In the genomic region with DNA sequence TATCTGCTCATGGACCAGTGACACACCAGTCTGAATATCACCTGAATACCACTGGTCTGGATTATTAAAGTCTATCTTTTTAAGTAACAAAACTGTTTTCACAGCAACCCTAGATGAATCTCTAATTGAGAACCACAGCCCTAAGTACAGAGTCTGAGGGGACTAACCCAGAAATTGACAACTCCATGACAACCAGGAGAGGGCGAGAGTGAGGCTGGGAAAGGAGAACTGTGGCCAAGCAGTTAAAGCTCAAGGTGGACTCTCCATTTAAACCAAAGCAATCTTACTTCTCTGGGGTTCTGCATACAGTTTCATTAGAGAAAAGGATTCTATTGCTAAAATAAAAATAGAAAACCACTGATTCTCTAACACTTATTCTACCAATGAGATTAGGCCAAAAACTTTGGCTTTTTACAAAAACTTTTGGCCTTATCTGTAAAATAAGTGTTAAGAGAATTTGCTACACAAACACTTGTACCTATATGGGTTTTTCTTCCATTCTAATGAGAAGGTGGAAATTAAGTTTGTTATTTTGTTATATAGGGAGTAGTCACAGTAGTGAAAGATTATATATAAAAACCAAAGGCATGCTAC, we compare ENCODE assay signal across 8 cellular contexts. TPM values are rescaled to one million over a fixed set of nuclear protein-coding genes. Genes with fewer than 3 reads are reported as not detected.
DNase-seq lines count a peak whose midpoint lies in the region; ATAC-seq and TF ChIP-seq lines count a peak whose summit lies in the region.

No MANE protein-coding gene starts in this region.

- TF ChIP-seq POLR2A in right lobe of liver (IDR thresholded peaks at IDR 0.05): no peak

- H3K36me3 ChIP-seq in H7 (replicated peaks; ENCODE audit: control insufficient read depth, insufficient read depth, low read length) (no peaks in the 10 kb centered on the region), right lobe of liver (no peaks in the 10 kb centered on the region)

- 13% methylated on average over 1 of the region's 1 CpG for WGBS in right lobe of liver (ENCODE audit: insufficient coverage, low coverage, low lambda C conversion rate, missing lambda C conversion rate)

- DNase-seq in NCI-H345 (lab: John Stamatoyannopoulos, UW): peak; percentile 18
- no peak for DNase-seq in NCI-H345 treated with DMSO at 0.1 percent for 48 hours (lab: John Stamatoyannopoulos, UW; ENCODE audit: unreplicated experiment)
- peak; percentile 32 for DNase-seq in H7
- peak; percentile 81 to 89 for DNase-seq in Kasumi-1 (lab: John Stamatoyannopoulos, UW)
- peak; percentile 36 for DNase-seq in T-helper 9 cell
- peak; percentile 71 to 73 for DNase-seq in cardiac fibroblast (ENCODE audit: low read depth in 2 of 2)
- peak in 2 of 3 donors; percentile 30 to 67 for DNase-seq in right lobe of liver
- peak; percentile 33 to 41 for DNase-seq in stimulated activated CD8-positive, alpha-beta memory T cell treated with anti-CD3 and anti-CD28 coated beads, Interleukin-7, amount 100 ng/mL, for 4 hours (ENCODE audit: low read depth in 2 of 2)

- peak; percentile 78 for TF ChIP-seq CTCF in cardiac fibroblast (IDR thresholded peaks at IDR 0.05; ENCODE audit: low read depth, low read length)
- peak; percentile 48 to 72 (median 54) for TF ChIP-seq CTCF in right lobe of liver (IDR thresholded peaks at IDR 0.05)

- intact Hi-C loops in right lobe of liver (cut with DNase I): no loop called here

- H3K4me3 ChIP-seq in H7 (ENCODE audit: insufficient read depth, low read depth, low read length) (no peak overlapping the region), cardiac fibroblast (replicated peaks in 1 of 2; ENCODE audit: low read depth in 2 of 2, low read length in 2 of 2) (no peak overlapping the region), right lobe of liver (no peak overlapping the region)

- peak; percentile 62 to 84 (median 74) for ATAC-seq in right lobe of liver

- peaks cover 0 to 58% (median 23%) of the 10 kb centered on the region in 4 donors for H3K4me1 ChIP-seq in right lobe of liver

- H3K27ac ChIP-seq in right lobe of liver: peak overlapping the region in 1 of 3 donors; percentile 0

- H3K9me3 ChIP-seq in right lobe of liver: no peaks in the 10 kb centered on the region

- H3K27me3 ChIP-seq in H7 (ENCODE audit: control insufficient read depth, insufficient read depth, low read length): no peaks in the 10 kb centered on the region
- H3K27me3 ChIP-seq in right lobe of liver: no peaks in the 10 kb centered on the region

RNA-seq across cellular contexts. Expression of gene NEK10, which starts 11.4 kb away (rescaled TPM):
- 0.03 and 0.30 TPM in 2 replicates for total RNA-seq in H7 (2014; rRNA removed; shearing (Covaris generic))
- 1 to 10 TPM in 3 of 6 experiments, under 1 TPM in 3; 0.43 to 2.5 (median 0.87) TPM for total RNA-seq in right lobe of liver
